ENCODE assay signal across 29 cellular contexts in the genomic region with DNA sequence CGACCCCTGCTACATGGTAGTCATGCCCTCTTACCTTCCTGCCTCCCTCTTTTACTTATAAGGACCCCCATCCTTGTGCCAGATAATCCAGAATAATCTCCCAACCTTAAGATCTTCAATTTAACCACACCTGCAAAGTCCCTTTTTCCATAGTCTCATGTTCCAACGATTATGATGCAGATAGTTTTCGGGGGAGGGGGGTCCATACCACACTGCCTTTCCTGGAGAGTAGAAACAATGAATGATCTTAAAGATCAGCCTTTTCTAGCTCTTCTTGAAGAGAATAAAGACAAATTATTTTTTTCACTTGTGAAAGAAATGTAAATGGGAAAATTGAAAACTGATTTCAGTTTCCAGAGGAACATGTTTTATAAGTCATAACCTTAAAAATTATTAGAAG.
"Had no signal": no experiment of that assay in that cellular context is flagged by ENCODE, and none has a peak within 500 bp of the region (broad histone marks: within the 10 kb centered on the region; RNA-seq: fewer than 3 reads in every experiment).

No MANE protein-coding gene starts in this region.

- H3K36me3 ChIP-seq: colonic mucosa, esophagus muscularis mucosa, gastroesophageal sphincter, heart left ventricle, lower lobe of right lung, neutrophil, pancreas, right lobe of liver, tibial artery, upper lobe of left lung, uterus had no signal

- H3K4me1 ChIP-seq: colonic mucosa, foreskin keratinocyte had no signal

- H3K27ac ChIP-seq: colonic mucosa, esophagus muscularis mucosa, foreskin keratinocyte, gastroesophageal sphincter, heart left ventricle, hepatocyte, lower lobe of right lung, neutrophil, pancreas, right lobe of liver, testis, tibial artery, upper lobe of left lung, uterus had no signal

- H3K9me3 Mint-ChIP-seq: dendritic cell treated with granulocyte-macrophage colony-stimulating factor and Interleukin-4, amounts not matched to agents 40 ng/mL and 50 ng/mL, for 4 days; naive thymus-derived CD8-positive, alpha-beta T cell; neural crest cell; stimulated activated memory B cell treated with anti-CD40 and anti-IgM and Interleukin-4, amounts not matched to agents 10 μg/mL and 1 μg/mL and 100 μg/mL, for 72 hours had no signal

- H3K27me3 Mint-ChIP-seq: progenitor cell of endocrine pancreas; stimulated activated memory B cell treated with anti-CD40 and anti-IgM and Interleukin-4, amounts not matched to agents 10 μg/mL and 1 μg/mL and 100 μg/mL, for 72 hours had no signal

- H3K27me3 ChIP-seq: colonic mucosa, esophagus muscularis mucosa, foreskin keratinocyte, gastroesophageal sphincter, heart left ventricle, hepatocyte, neutrophil, pancreas, right lobe of liver, testis, tibial artery, upper lobe of left lung, uterus had no signal

- H3K4me3 ChIP-seq: colonic mucosa, esophagus muscularis mucosa, gastroesophageal sphincter, heart left ventricle, hepatocyte, lower lobe of right lung, pancreas, right lobe of liver, testis, tibial artery, upper lobe of left lung, uterus had no signal

- H2AFZ ChIP-seq: hepatocyte had no signal

- DNase-seq: colonic mucosa; effector CD8-positive, alpha-beta T cell; foreskin keratinocyte; heart left ventricle; left ventricle myocardium superior; lower lobe of right lung; naive thymus-derived CD8-positive, alpha-beta T cell; pancreas; right lobe of liver; small intestine; stimulated activated CD4-positive, alpha-beta T cell treated with anti-CD3 and anti-CD28 coated beads, Interleukin-12 subunit alpha, Interleukin-12 subunit beta, amount 100 ng/mL, for 4 hours; stimulated activated CD4-positive, alpha-beta T cell treated with anti-CD3 and anti-CD28 coated beads, Interleukin-2, amount 100 ng/mL, for 24 hours; stimulated activated CD4-positive, alpha-beta T cell treated with anti-CD3 and anti-CD28 coated beads, Interleukin-4, amount 100 ng/mL, for 24 hours; stimulated activated naive CD8-positive, alpha-beta T cell treated with anti-CD3 and anti-CD28 coated beads, Interleukin-15, Interleukin-2, amounts not matched to agents 100 U/mL and 50 U/mL, for 24 hours; substantia nigra; testis; tibial artery; upper lobe of left lung; uterus had no signal

- H3K4me3 Mint-ChIP-seq: dendritic cell treated with granulocyte-macrophage colony-stimulating factor and Interleukin-4, amounts not matched to agents 40 ng/mL and 50 ng/mL, for 4 days; naive thymus-derived CD8-positive, alpha-beta T cell; neural crest cell; stimulated activated memory B cell treated with anti-CD40 and anti-IgM and Interleukin-4, amounts not matched to agents 10 μg/mL and 1 μg/mL and 100 μg/mL, for 72 hours had no signal

- FAIRE-seq: endothelial cell of umbilical vein, keratinocyte, pancreas, small intestine had no signal

- H3K27ac Mint-ChIP-seq: dendritic cell treated with granulocyte-macrophage colony-stimulating factor and Interleukin-4, amounts not matched to agents 40 ng/mL and 50 ng/mL, for 4 days; progenitor cell of endocrine pancreas; stimulated activated memory B cell treated with anti-CD40 and anti-IgM and Interleukin-4, amounts not matched to agents 10 μg/mL and 1 μg/mL and 100 μg/mL, for 72 hours had no signal

- H3K36me3 Mint-ChIP-seq: naive thymus-derived CD8-positive, alpha-beta T cell; stimulated activated memory B cell treated with anti-CD40 and anti-IgM and Interleukin-4, amounts not matched to agents 10 μg/mL and 1 μg/mL and 100 μg/mL, for 72 hours had no signal

- H3K4me2 ChIP-seq: hepatocyte had no signal

- ATAC-seq: foreskin keratinocyte; gastroesophageal sphincter; heart left ventricle; left ventricle myocardium superior; lower lobe of right lung; naive thymus-derived CD8-positive, alpha-beta T cell; pancreas; right lobe of liver; stimulated activated memory B cell treated with anti-CD40 and anti-IgM and Interleukin-4, amounts not matched to agents 10 μg/mL and 1 μg/mL and 100 μg/mL, for 72 hours; stimulated activated naive CD8-positive, alpha-beta T cell treated with anti-CD3 and anti-CD28 coated beads, Interleukin-15, Interleukin-2, amounts not matched to agents 100 U/mL and 50 U/mL, for 24 hours had no signal

- H3K9me3 ChIP-seq: colonic mucosa, esophagus muscularis mucosa, gastroesophageal sphincter, heart left ventricle, lower lobe of right lung, neutrophil, pancreas, right lobe of liver, testis, tibial artery, upper lobe of left lung, uterus had no signal
